In the genomic region with DNA sequence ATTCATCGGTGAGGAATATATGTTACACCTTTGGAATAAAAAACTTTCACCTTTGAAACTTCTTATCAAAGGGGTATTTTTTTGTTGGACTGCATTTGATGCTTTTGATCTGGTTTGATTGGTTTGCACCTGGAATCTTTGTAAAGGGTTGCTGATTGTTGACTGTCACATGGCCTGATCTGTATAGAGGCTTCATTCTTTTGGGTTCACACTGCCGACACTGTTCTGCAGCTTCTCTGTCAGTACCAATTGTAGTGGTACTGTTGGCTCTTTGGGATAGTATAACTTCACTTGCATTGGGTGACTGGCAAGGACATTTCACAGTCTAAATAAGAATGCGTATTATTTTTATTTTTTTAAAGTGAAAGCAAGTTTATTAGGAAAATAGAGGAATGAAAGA, we compare ENCODE assay signal across 21 cellular contexts.
DNase-seq lines count a peak whose midpoint lies in the region; ATAC-seq lines count a peak whose summit lies in the region.
"Had no signal": no experiment of that assay in that cellular context is flagged by ENCODE, and none has a peak within 500 bp of the region (broad histone marks: within the 10 kb centered on the region; RNA-seq: fewer than 3 reads in every experiment).

No MANE protein-coding gene starts in this region.

- DNase-seq in Ammon's horn (ENCODE audit: low spot score) (peak; percentile 85), hippocampal formation (lab: John Stamatoyannopoulos, UW) (peak; percentile 25 to 80), pons (ENCODE audit: low spot score) (peak; percentile 96), NCI-H2081 treated with DMSO at 0.1 percent for 48 hours (lab: John Stamatoyannopoulos, UW) (no peak), activated T-cell treated with anti-CD3 and anti-CD28 coated beads for 4 hours (no peak)
- DNase-seq: ACHN; CD8-positive, alpha-beta memory T cell; DMS53; GDM1; MV-4-11; NCI-H1105 treated with DMSO at 0.1 percent for 48 hours; NCI-H1694 treated with DMSO at 0.1 percent for 48 hours; NCI-H446 treated with DMSO at 0.1 percent for 48 hours; NCI-H526 treated with DMSO at 0.1 percent for 48 hours had no signal

- ATAC-seq in HG03139 (IDR thresholded peaks at IDR 0.05; ENCODE audit: unreplicated experiment) (no peak), GM21423 (IDR thresholded peaks at IDR 0.05; ENCODE audit: unreplicated experiment) (no peak)
- ATAC-seq: Right ventricle myocardium inferior had no signal

- H3K27ac ChIP-seq in angular gyrus (ENCODE audit: low read depth, low read length): peak overlapping the region; percentile 88
- H3K27ac ChIP-seq: 22Rv1; BLaER1 treated with 17β-estradiol and CSF1 and Interleukin-3, amounts not matched to agents 10 nM and 100 nM; SJSA1 had no signal

Comparison
In these comparisons a context has a peak if more than half of its experiments do, and no peak if none do; other contexts are left out.
1. DNase-seq: peak in Ammon's horn (single experiment), hippocampal formation (2 of 2) and pons (single experiment); none in NCI-H2081 treated with DMSO at 0.1 percent for 48 hours (single experiment) and activated T-cell treated with anti-CD3 and anti-CD28 coated beads for 4 hours (single experiment).